In genomic region chr16:27236635-27237228, GRCh38 we compare ENCODE assay signal across 1 cellular context.
TF ChIP-seq lines count a peak whose summit lies in the region.

No MANE protein-coding gene starts in this region.

TF ChIP-seq in GM12878, 131 proteins besides CTCF, POLR2A, EP300 and RAD21 (continued from another document):
- TF ChIP-seq ATF2 (IDR thresholded peaks at IDR 0.05; ENCODE audit: low read length) (no peak), ASH2L (IDR thresholded peaks at IDR 0.05; ENCODE audit: borderline replicate concordance, low read depth) (no peak), IRF5 (IDR thresholded peaks at IDR 0.05; ENCODE audit: borderline replicate concordance) (no peak), NFIC (IDR thresholded peaks at IDR 0.05; ENCODE audit: low read depth, low read length) (no peak), E2F4 (IDR thresholded peaks at IDR 0.05; ENCODE audit: low read depth, low read length) (no peak), MLLT1 (IDR thresholded peaks at IDR 0.05) (0 out of 2 replicates have a peak, but pooled peaks have one; percentile 27), MEF2B (IDR thresholded peaks at IDR 0.05; ENCODE audit: partially characterized antibody, poor library complexity, severe bottlenecking) (no peak), IKZF2 (IDR thresholded peaks at IDR 0.05) (no peak), PAX5 (IDR thresholded peaks at IDR 0.05; ENCODE audit: borderline replicate concordance, low read depth, low read length) (no peak), REST (IDR thresholded peaks at IDR 0.05; ENCODE audit: low read depth, low read length) (no peak), RCOR1 (conservative IDR thresholded peaks at IDR 0.05; ENCODE audit: low read depth, low read length) (no peak), FOS (IDR thresholded peaks at IDR 0.05; ENCODE audit: borderline replicate concordance, extremely low read depth, insufficient read length) (no peak), EGR1 (IDR thresholded peaks at IDR 0.05; ENCODE audit: borderline replicate concordance in 1 of 2, low read depth in 2 of 2, low read length in 2 of 2) (no peak), STAT1 (conservative IDR thresholded peaks at IDR 0.05) (no peak), IRF3 (IDR thresholded peaks at IDR 0.05) (no peak), ESRRA (IDR thresholded peaks at IDR 0.05; ENCODE audit: low read length) (no peak), IKZF1 (conservative IDR thresholded peaks at IDR 0.05) (no peak), SMARCA5 (IDR thresholded peaks at IDR 0.05) (no peak), POLR2AphosphoS2 (IDR thresholded peaks at IDR 0.05; ENCODE audit: low read depth, low read length) (no peak), MAX (IDR thresholded peaks at IDR 0.05; ENCODE audit: low read depth, low read length) (no peak), ZBED1 (IDR thresholded peaks at IDR 0.05; ENCODE audit: borderline replicate concordance) (0 out of 2 replicates have a peak, but pooled peaks have one; percentile 14), KLF5 (IDR thresholded peaks at IDR 0.05; ENCODE audit: partially characterized antibody) (no peak), RBBP5 (conservative IDR thresholded peaks at IDR 0.05) (no peak), SUZ12 (IDR thresholded peaks at IDR 0.05; ENCODE audit: unreplicated experiment) (no peak), BMI1 (IDR thresholded peaks at IDR 0.05; ENCODE audit: borderline replicate concordance) (no peak), ETV6 (conservative IDR thresholded peaks at IDR 0.05 in 1 of 2, IDR thresholded peaks at IDR 0.05 in 1 of 2; ENCODE audit: borderline replicate concordance in 1 of 2, low read depth in 1 of 2) (no peak), JUNB (IDR thresholded peaks at IDR 0.05) (no peak), USF2 (IDR thresholded peaks at IDR 0.05; ENCODE audit: borderline replicate concordance, low read depth, low read length) (no peak)
TF ChIP-seq in GM12878: peak in this region for 8.
